In genomic region chr20:35444226-35444625, GRCh38 we compare ENCODE assay signal across 36 cellular contexts. TPM values are rescaled to one million over a fixed set of nuclear protein-coding genes. Genes with fewer than 3 reads are reported as not detected.
"Had no signal": no experiment of that assay in that cellular context is flagged by ENCODE, and none has a peak within 500 bp of the region (broad histone marks: within the 10 kb centered on the region; RNA-seq: fewer than 3 reads in every experiment).

No MANE protein-coding gene starts in this region.

- H3K27me3 ChIP-seq: adrenal gland, body of pancreas, brain microvascular endothelial cell, breast epithelium had no signal

- H3K27ac ChIP-seq: adrenal gland, body of pancreas, brain microvascular endothelial cell, breast epithelium, VCaP had no signal

- H3K9me3 Mint-ChIP-seq: activated B cell treated with CpG ODN at 0.5 μM for 24 hours; activated CD4-positive, alpha-beta memory T cell treated with anti-CD3 and anti-CD28 coated beads for 36 hours; activated CD4-positive, alpha-beta T cell treated with anti-CD3 and anti-CD28 coated beads, Interleukin-2, amount 10 ng/mL, durations not matched to agents 24 days and 14 days; activated CD8-positive, alpha-beta T cell treated with anti-CD3 and anti-CD28 coated beads for 36 hours; activated naive CD4-positive, alpha-beta T cell treated with anti-CD3 and anti-CD28 coated beads, Interleukin-2, amount 10 ng/mL, durations not matched to agents 7 days and 5 days; activated naive CD4-positive, alpha-beta T cell treated with anti-CD3 and anti-CD28 coated beads, Interleukin-2, amount 50 U/mL, for 72 hours; activated naive CD8-positive, alpha-beta T cell treated with anti-CD3 and anti-CD28 coated beads for 36 hours; activated T-cell treated with anti-CD3 and anti-CD28 coated beads, Interleukin-2, amount 50 U/mL, for 4 hours; activated T-cell treated with anti-CD3 and anti-CD28 coated beads, Interleukin-2, amount 50 U/mL, for 72 hours; activated T-helper 1 cell treated with anti-CD3 and anti-CD28 coated beads, Interleukin-12 subunit alpha, Interleukin-12 subunit beta, Interleukin-2, Interleukin-4 antibody, amounts not matched to agents 30 ng/mL and 10 ng/mL and 1 ng/mL, durations not matched to agents 14 hours and 24 hours and 36 hours; activated T-helper 17 cell treated with anti-CD3 and anti-CD28 coated beads, Interleukin-2, amount 50 U/mL, for 72 hours; T-helper 1 cell treated with Interleukin-12 subunit alpha and Interleukin-12 subunit beta and Interleukin-4 antibody, amounts not matched to agents 30 μg/mL and 1 μg/mL, for 36 hours; T-helper 2 cell treated with Interferon-gamma antibody and Interleukin-4, amounts not matched to agents 5 μg/mL and 100 μg/mL, for 36 hours had no signal

- H3K36me3 ChIP-seq: adrenal gland, brain microvascular endothelial cell, breast epithelium had no signal

- H3K9me3 ChIP-seq: adrenal gland, body of pancreas, breast epithelium had no signal

- H3K36me3 Mint-ChIP-seq: activated CD4-positive, alpha-beta memory T cell treated with anti-CD3 and anti-CD28 coated beads for 36 hours; activated naive CD4-positive, alpha-beta T cell treated with anti-CD3 and anti-CD28 coated beads, Interleukin-2, amount 10 ng/mL, durations not matched to agents 7 days and 5 days; activated naive CD4-positive, alpha-beta T cell treated with anti-CD3 and anti-CD28 coated beads, Interleukin-2, amount 50 U/mL, for 72 hours; activated naive CD8-positive, alpha-beta T cell treated with anti-CD3 and anti-CD28 coated beads for 36 hours had no signal

- H3K4me1 ChIP-seq: adrenal gland, breast epithelium had no signal

- H3K4me3 ChIP-seq: adrenal gland, body of pancreas, breast epithelium had no signal

- DNase-seq: activated B cell treated with CpG ODN at 0.5 μM for 24 hours; activated CD4-positive, alpha-beta memory T cell treated with anti-CD3 and anti-CD28 coated beads for 36 hours; activated CD4-positive, alpha-beta T cell treated with anti-CD3 and anti-CD28 coated beads for 4 hours; activated CD4-positive, alpha-beta T cell treated with anti-CD3 and anti-CD28 coated beads, Interleukin-2, amount 10 ng/mL, durations not matched to agents 24 days and 14 days; activated CD4-positive, alpha-beta T cell treated with anti-CD3 and anti-CD28 coated beads, Interleukin-2, amount 50 U/mL, for 1 hour; activated CD4-positive, alpha-beta T cell treated with anti-CD3 and anti-CD28 coated beads, Interleukin-2, amount 50 U/mL, for 4 hours; activated CD4-positive, CD25-positive, alpha-beta regulatory T cell treated with anti-CD3 and anti-CD28 coated beads, Interleukin-2, amount 50 U/mL, for 72 hours; activated CD8-positive, alpha-beta memory T cell treated with anti-CD3 and anti-CD28 coated beads, Interleukin-2, amount 50 U/mL, for 4 hours; activated CD8-positive, alpha-beta T cell treated with anti-CD3 and anti-CD28 coated beads for 36 hours; activated effector memory CD4-positive, alpha-beta T cell treated with anti-CD3 and anti-CD28 coated beads, Interleukin-2, amount 50 U/mL, for 16 hours; activated gamma-delta T cell treated with Interleukin-2 at 50 U/mL for 16 hours; activated naive CD4-positive, alpha-beta T cell; activated naive CD4-positive, alpha-beta T cell treated with anti-CD3 and anti-CD28 coated beads, Interleukin-2, amount 10 ng/mL, durations not matched to agents 7 days and 5 days; activated naive CD8-positive, alpha-beta T cell treated with anti-CD3 and anti-CD28 coated beads for 36 hours; activated T-cell treated with anti-CD3 and anti-CD28 coated beads for 4 hours; activated T-cell treated with anti-CD3 and anti-CD28 coated beads, Interleukin-2, amount 50 U/mL, for 1 hour; activated T-cell treated with anti-CD3 and anti-CD28 coated beads, Interleukin-2, amount 50 U/mL, for 4 hours; activated T-cell treated with anti-CD3 and anti-CD28 coated beads, Interleukin-2, amount 50 U/mL, for 72 hours; adrenal gland; amniotic stem cell; aorta; body of pancreas; brain microvascular endothelial cell; central memory CD4-positive, alpha-beta T cell; T-helper 1 cell; T-helper 2 cell; T-helper 9 cell had no signal

- H3K4me3 Mint-ChIP-seq: activated B cell treated with CpG ODN at 0.5 μM for 24 hours; activated CD4-positive, alpha-beta memory T cell treated with anti-CD3 and anti-CD28 coated beads for 36 hours; activated CD4-positive, alpha-beta T cell treated with anti-CD3 and anti-CD28 coated beads, Interleukin-2, amount 10 ng/mL, durations not matched to agents 24 days and 14 days; activated CD8-positive, alpha-beta T cell treated with anti-CD3 and anti-CD28 coated beads for 36 hours; activated naive CD4-positive, alpha-beta T cell treated with anti-CD3 and anti-CD28 coated beads, Interleukin-2, amount 10 ng/mL, durations not matched to agents 7 days and 5 days; activated naive CD8-positive, alpha-beta T cell treated with anti-CD3 and anti-CD28 coated beads for 36 hours; activated T-cell treated with anti-CD3 and anti-CD28 coated beads, Interleukin-2, amount 50 U/mL, for 4 hours; activated T-cell treated with anti-CD3 and anti-CD28 coated beads, Interleukin-2, amount 50 U/mL, for 72 hours; activated T-helper 1 cell treated with anti-CD3 and anti-CD28 coated beads, Interleukin-12 subunit alpha, Interleukin-12 subunit beta, Interleukin-2, Interleukin-4 antibody, amounts not matched to agents 30 ng/mL and 10 ng/mL and 1 ng/mL, durations not matched to agents 14 hours and 24 hours and 36 hours; activated T-helper 17 cell treated with anti-CD3 and anti-CD28 coated beads, Interleukin-2, amount 50 U/mL, for 72 hours; T-helper 1 cell treated with Interleukin-12 subunit alpha and Interleukin-12 subunit beta and Interleukin-4 antibody, amounts not matched to agents 30 μg/mL and 1 μg/mL, for 36 hours; T-helper 2 cell treated with Interferon-gamma antibody and Interleukin-4, amounts not matched to agents 5 μg/mL and 100 μg/mL, for 36 hours had no signal

- H3K4me1 Mint-ChIP-seq: activated T-helper 17 cell treated with anti-CD3 and anti-CD28 coated beads, Interleukin-2, amount 50 U/mL, for 72 hours had no signal

- H3K27ac Mint-ChIP-seq: activated B cell treated with CpG ODN at 0.5 μM for 24 hours; activated CD4-positive, alpha-beta memory T cell treated with anti-CD3 and anti-CD28 coated beads for 36 hours; activated CD4-positive, alpha-beta T cell treated with anti-CD3 and anti-CD28 coated beads, Interleukin-2, amount 10 ng/mL, durations not matched to agents 24 days and 14 days; activated CD8-positive, alpha-beta T cell treated with anti-CD3 and anti-CD28 coated beads for 36 hours; activated naive CD4-positive, alpha-beta T cell treated with anti-CD3 and anti-CD28 coated beads, Interleukin-2, amount 10 ng/mL, durations not matched to agents 7 days and 5 days; activated naive CD4-positive, alpha-beta T cell treated with anti-CD3 and anti-CD28 coated beads, Interleukin-2, amount 50 U/mL, for 72 hours; activated naive CD8-positive, alpha-beta T cell treated with anti-CD3 and anti-CD28 coated beads for 36 hours; activated T-cell treated with anti-CD3 and anti-CD28 coated beads, Interleukin-2, amount 50 U/mL, for 72 hours; activated T-helper 1 cell treated with anti-CD3 and anti-CD28 coated beads, Interleukin-12 subunit alpha, Interleukin-12 subunit beta, Interleukin-2, Interleukin-4 antibody, amounts not matched to agents 30 ng/mL and 10 ng/mL and 1 ng/mL, durations not matched to agents 14 hours and 24 hours and 36 hours; activated T-helper 17 cell treated with anti-CD3 and anti-CD28 coated beads, Interleukin-2, amount 50 U/mL, for 72 hours; T-helper 1 cell treated with Interleukin-12 subunit alpha and Interleukin-12 subunit beta and Interleukin-4 antibody, amounts not matched to agents 30 μg/mL and 1 μg/mL, for 36 hours; T-helper 2 cell treated with Interferon-gamma antibody and Interleukin-4, amounts not matched to agents 5 μg/mL and 100 μg/mL, for 36 hours had no signal

RNA-seq across cellular contexts. Expression of gene GDF5, which starts 6.2 kb away (rescaled TPM):
- total RNA-seq: activated B cell treated with CpG ODN at 0.5 μM for 24 hours; activated CD4-positive, alpha-beta memory T cell treated with anti-CD3 and anti-CD28 coated beads for 36 hours; activated CD4-positive, alpha-beta T cell treated with anti-CD3 and anti-CD28 coated beads, Interleukin-2, amount 10 ng/mL, durations not matched to agents 24 days and 14 days; activated CD8-positive, alpha-beta memory T cell treated with anti-CD3 and anti-CD28 coated beads for 36 hours; activated CD8-positive, alpha-beta T cell treated with anti-CD3 and anti-CD28 coated beads for 36 hours; activated naive CD8-positive, alpha-beta T cell treated with anti-CD3 and anti-CD28 coated beads for 36 hours; activated T-cell treated with anti-CD3 and anti-CD28 coated beads, Interleukin-2, amount 50 U/mL, for 4 hours; activated T-cell treated with anti-CD3 and anti-CD28 coated beads, Interleukin-2, amount 50 U/mL, for 72 hours; activated T-helper 1 cell treated with anti-CD3 and anti-CD28 coated beads, Interleukin-12 subunit alpha, Interleukin-12 subunit beta, Interleukin-2, Interleukin-4 antibody, amounts not matched to agents 30 ng/mL and 10 ng/mL and 1 ng/mL, durations not matched to agents 14 hours and 24 hours and 36 hours; activated T-helper 17 cell treated with anti-CD3 and anti-CD28 coated beads, Interleukin-2, amount 50 U/mL, for 72 hours; cardiac septum had no signal
